ENCODE assay signal across 14 cellular contexts in the genomic region with DNA sequence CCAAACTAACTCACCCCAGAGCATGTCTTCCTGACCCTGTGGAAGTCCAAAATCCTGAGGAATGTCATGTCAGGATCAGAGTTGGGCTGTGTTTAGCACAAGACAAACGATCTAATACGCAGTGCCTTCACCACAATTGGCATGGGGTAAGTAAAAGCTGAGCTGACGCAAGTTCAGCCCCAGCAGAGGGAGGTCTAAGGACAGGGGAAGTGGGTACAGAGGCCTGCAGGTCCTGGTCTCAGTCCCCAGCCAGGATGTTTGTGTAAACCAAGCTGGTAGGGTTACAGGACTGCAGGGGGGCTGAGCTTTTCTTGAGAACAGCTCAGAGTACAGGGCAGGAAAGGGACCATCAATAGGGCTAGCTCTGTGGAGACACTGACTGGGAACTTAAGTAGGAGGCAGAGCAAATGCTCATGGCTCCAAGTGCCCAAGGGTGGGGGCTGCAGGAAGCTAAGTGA. TPM values are rescaled to one million over a fixed set of nuclear protein-coding genes. Genes with fewer than 3 reads are reported as not detected.
A peak's percentile ranks its signal among the peaks of the same experiment; 100 is the strongest.
DNase-seq lines count a peak whose midpoint lies in the region; ATAC-seq and TF ChIP-seq lines count a peak whose summit lies in the region.
"Had no signal": no experiment of that assay in that cellular context is flagged by ENCODE, and none has a peak within 500 bp of the region (broad histone marks: within the 10 kb centered on the region; RNA-seq: fewer than 3 reads in every experiment).

No MANE protein-coding gene starts in this region.

- peak overlapping the region; percentile 93 for H3K27ac Mint-ChIP-seq in endothelial cell (ENCODE audit: unreplicated experiment)
- no peak overlapping the region for H3K27ac Mint-ChIP-seq in activated CD4-positive, alpha-beta T cell treated with anti-CD3 and anti-CD28 coated beads for 36 hours
- H3K27ac Mint-ChIP-seq: activated CD8-positive, alpha-beta memory T cell treated with anti-CD3 and anti-CD28 coated beads, Interleukin-2, amount 10 ng/mL, durations not matched to agents 7 days and 5 days; activated naive CD4-positive, alpha-beta T cell treated with anti-CD3 and anti-CD28 coated beads, Interleukin-2, amount 50 U/mL, for 24 hours had no signal

- CTCF ChIA-PET in activated CD4-positive, alpha-beta T cell treated with anti-CD3 and anti-CD28 coated beads for 36 hours (lab: Charles Lee), result interaction anchor here (0.6 to 1.8 kb wide), 4 partner anchors 9 to 161 kb away, joined by 3 to 4 read pairs (median 3); no protein-coding TSS in a partner anchor

- no peak overlapping the region for H3K4me3 ChIP-seq in H7 (ENCODE audit: insufficient read depth, low read depth, low read length)

- POLR2A ChIA-PET in activated CD4-positive, alpha-beta T cell treated with anti-CD3 and anti-CD28 coated beads for 36 hours (lab: Charles Lee), result interaction anchor here (1.2 kb wide), 1 partner anchor 8 kb away, joined by 3 read pairs; no protein-coding TSS in a partner anchor

- peak overlapping the region; percentile 47 for H3K4me3 Mint-ChIP-seq in endothelial cell (ENCODE audit: unreplicated experiment)
- no peak overlapping the region for H3K4me3 Mint-ChIP-seq in activated CD4-positive, alpha-beta T cell treated with anti-CD3 and anti-CD28 coated beads for 36 hours
- H3K4me3 Mint-ChIP-seq: activated CD8-positive, alpha-beta memory T cell treated with anti-CD3 and anti-CD28 coated beads, Interleukin-2, amount 10 ng/mL, durations not matched to agents 7 days and 5 days; activated naive CD4-positive, alpha-beta T cell treated with anti-CD3 and anti-CD28 coated beads, Interleukin-2, amount 50 U/mL, for 24 hours; CD4-positive, alpha-beta memory T cell had no signal

- H3K9me3 Mint-ChIP-seq in endothelial cell (ENCODE audit: unreplicated experiment), result no peaks in the 10 kb centered on the region
- H3K9me3 Mint-ChIP-seq in activated CD4-positive, alpha-beta T cell treated with anti-CD3 and anti-CD28 coated beads for 36 hours (ENCODE audit: low read depth), result no peaks in the 10 kb centered on the region
- H3K9me3 Mint-ChIP-seq: activated naive CD4-positive, alpha-beta T cell treated with anti-CD3 and anti-CD28 coated beads, Interleukin-2, amount 50 U/mL, for 24 hours; CD4-positive, alpha-beta memory T cell had no signal

- H3K4me1 Mint-ChIP-seq in endothelial cell (ENCODE audit: unreplicated experiment), result peaks cover 75% of the 10 kb centered on the region
- H3K4me1 Mint-ChIP-seq in activated CD4-positive, alpha-beta T cell treated with anti-CD3 and anti-CD28 coated beads for 36 hours, result peaks cover 6% of the 10 kb centered on the region

- H3K27ac ChIP-seq in foreskin keratinocyte, result no peak overlapping the region

- H3K27me3 ChIP-seq in H7 (ENCODE audit: control insufficient read depth, insufficient read depth, low read length), result no peaks in the 10 kb centered on the region; the same call in 1 of the 2 replicates
- peaks cover 4% of the 10 kb centered on the region for H3K27me3 ChIP-seq in foreskin keratinocyte

- intact Hi-C loops in activated CD4-positive, alpha-beta T cell treated with anti-CD3 and anti-CD28 coated beads for 36 hours (cut with DNase I, micrococcal nuclease), result no loop called here

- no peaks in the 10 kb centered on the region for H3K4me1 ChIP-seq in foreskin keratinocyte

- ATAC-seq in omental fat pad (ENCODE audit: low FRiP score) (peak; percentile 34), GM18868 (IDR thresholded peaks at IDR 0.05; ENCODE audit: unreplicated experiment) (no peak), HG02588 (IDR thresholded peaks at IDR 0.05; ENCODE audit: unreplicated experiment) (no peak), foreskin keratinocyte (no peak)
- ATAC-seq in activated CD4-positive, alpha-beta T cell treated with anti-CD3 and anti-CD28 coated beads for 36 hours, result no peak
- ATAC-seq: activated CD8-positive, alpha-beta memory T cell treated with anti-CD3 and anti-CD28 coated beads, Interleukin-2, amount 10 ng/mL, durations not matched to agents 7 days and 5 days had no signal

- TF ChIP-seq CTCF in endothelial cell (IDR thresholded peaks at IDR 0.05; ENCODE audit: unreplicated experiment) (no peak), omental fat pad (IDR thresholded peaks at IDR 0.05) (no peak), foreskin keratinocyte (conservative IDR thresholded peaks at IDR 0.05) (no peak)

- H3K36me3 ChIP-seq in H7 (replicated peaks; ENCODE audit: control insufficient read depth, insufficient read depth, low read length), result no peaks in the 10 kb centered on the region

- DNase-seq in H7, result peak; percentile 24
- DNase-seq in NOMO-1 (lab: John Stamatoyannopoulos, UW; ENCODE audit: unreplicated experiment in 2 of 2), result peak; percentile 59 to 64
- no peak for DNase-seq in endothelial cell (ENCODE audit: low spot score)
- no peak for DNase-seq in omental fat pad (ENCODE audit: low spot score)
- DNase-seq in activated CD4-positive, alpha-beta T cell treated with anti-CD3 and anti-CD28 coated beads for 36 hours, result no peak
- DNase-seq in foreskin keratinocyte, result no peak
- DNase-seq: activated CD8-positive, alpha-beta memory T cell treated with anti-CD3 and anti-CD28 coated beads, Interleukin-2, amount 10 ng/mL, durations not matched to agents 7 days and 5 days; CD4-positive, alpha-beta memory T cell; NCI-H146; NCI-H524 treated with DMSO at 0.1 percent for 48 hours; SHP77 had no signal

- peaks cover 15% of the 10 kb centered on the region for H3K27me3 Mint-ChIP-seq in endothelial cell (ENCODE audit: unreplicated experiment)
- H3K27me3 Mint-ChIP-seq in activated CD4-positive, alpha-beta T cell treated with anti-CD3 and anti-CD28 coated beads for 36 hours, result no peaks in the 10 kb centered on the region
- H3K27me3 Mint-ChIP-seq: activated naive CD4-positive, alpha-beta T cell treated with anti-CD3 and anti-CD28 coated beads, Interleukin-2, amount 50 U/mL, for 24 hours; CD4-positive, alpha-beta memory T cell had no signal

- peaks cover 12% of the 10 kb centered on the region for H3K36me3 Mint-ChIP-seq in endothelial cell (ENCODE audit: low read depth, unreplicated experiment)
- peaks cover 15% of the 10 kb centered on the region for H3K36me3 Mint-ChIP-seq in activated CD4-positive, alpha-beta T cell treated with anti-CD3 and anti-CD28 coated beads for 36 hours (ENCODE audit: low read depth)
- H3K36me3 Mint-ChIP-seq: activated CD8-positive, alpha-beta memory T cell treated with anti-CD3 and anti-CD28 coated beads, Interleukin-2, amount 10 ng/mL, durations not matched to agents 7 days and 5 days had no signal

RNA-seq across cellular contexts. Expression of a gene that starts 5.3 kb away (rescaled TPM):
- 2.3 and 5.9 TPM in 2 replicates for total RNA-seq in H7 (2014; rRNA removed; shearing (Covaris generic))
- 7.7 TPM for total RNA-seq in endothelial cell (ENCODE audit: unreplicated experiment)
- total RNA-seq in omental fat pad, result 100 to 1,000 TPM in 1 of 4 donors, 10 to 100 TPM in 3; 60.4 to 252 (median 80.3) TPM
- 1 to 10 TPM; 2.7 to 2.8 TPM for total RNA-seq in activated CD4-positive, alpha-beta T cell treated with anti-CD3 and anti-CD28 coated beads for 36 hours
- total RNA-seq in foreskin keratinocyte, result 0.42 and 0.44 TPM in 2 replicates
- polyA plus RNA-seq in foreskin keratinocyte, result 0.37 and 0.45 TPM in 2 replicates

RNA-seq across cellular contexts. Expression of a gene that starts 30.7 kb away (rescaled TPM):
- 56.3 and 96.7 TPM in 2 replicates for total RNA-seq in H7 (2014; rRNA removed; shearing (Covaris generic))
- total RNA-seq in endothelial cell (ENCODE audit: unreplicated experiment), result 115 TPM
- total RNA-seq in omental fat pad, result 100 to 1,000 TPM in 2 of 4 donors, 10 to 100 TPM in 2; 70.0 to 214 (median 127) TPM
- total RNA-seq in activated CD4-positive, alpha-beta T cell treated with anti-CD3 and anti-CD28 coated beads for 36 hours, result 100 to 1,000 TPM; 113 to 124 TPM
- 56.9 and 70.1 TPM in 2 replicates for total RNA-seq in foreskin keratinocyte
- 18.7 and 20.3 TPM in 2 replicates for polyA plus RNA-seq in foreskin keratinocyte

Comparison
In these comparisons a context has a peak if more than half of its experiments do, and no peak if none do; other contexts are left out.
1. DNase-seq: peak in H7 (single experiment) and NOMO-1 (2 of 2); none in endothelial cell (single experiment), omental fat pad (single experiment), activated CD4-positive, alpha-beta T cell treated with anti-CD3 and anti-CD28 coated beads for 36 hours (single experiment) and foreskin keratinocyte (0 of 2).